In genomic region chr6:142335415-142335814, GRCh38 we compare ENCODE assay signal across 28 cellular contexts.
"Had no signal": no experiment of that assay in that cellular context is flagged by ENCODE, and none has a peak within 500 bp of the region (broad histone marks: within the 10 kb centered on the region; RNA-seq: fewer than 3 reads in every experiment).

No MANE protein-coding gene starts in this region.

- H3K4me1 Mint-ChIP-seq: naive B cell; natural killer cell; stimulated activated effector memory CD8-positive, alpha-beta T cell treated with anti-CD3 and anti-CD28 coated beads, Interleukin-12 subunit alpha, Interleukin-12 subunit beta, amount 100 ng/mL, for 72 hours had no signal

- H3K27ac Mint-ChIP-seq: mesothelial cell of epicardium; naive B cell; natural killer cell; nephron progenitor cell; neural progenitor cell; stimulated activated effector memory CD8-positive, alpha-beta T cell treated with anti-CD3 and anti-CD28 coated beads, Interleukin-12 subunit alpha, Interleukin-12 subunit beta, amount 100 ng/mL, for 72 hours; stimulated activated naive CD8-positive, alpha-beta T cell treated with anti-CD3 and anti-CD28 coated beads, Interleukin-15, Interleukin-2, amounts not matched to agents 100 ng/mL and 50 ng/mL, for 24 hours; type B pancreatic cell had no signal

- H3K36me3 Mint-ChIP-seq: mesothelial cell of epicardium; naive B cell; natural killer cell; neural progenitor cell; stimulated activated effector memory CD8-positive, alpha-beta T cell treated with anti-CD3 and anti-CD28 coated beads, Interleukin-12 subunit alpha, Interleukin-12 subunit beta, amount 100 ng/mL, for 72 hours; type B pancreatic cell had no signal

- H3K4me2 ChIP-seq: neural progenitor cell had no signal

- H3K27ac ChIP-seq: left lung, neural progenitor cell, neutrophil, parathyroid adenoma, right atrium auricular region, skin epidermis, spleen, suprapubic skin, thoracic aorta, tibial artery, vagina had no signal

- H3K4me3 Mint-ChIP-seq: mesothelial cell of epicardium; naive B cell; natural killer cell; nephron progenitor cell; neural progenitor cell; stimulated activated effector memory CD8-positive, alpha-beta T cell treated with anti-CD3 and anti-CD28 coated beads, Interleukin-12 subunit alpha, Interleukin-12 subunit beta, amount 100 ng/mL, for 72 hours; stimulated activated naive CD8-positive, alpha-beta T cell treated with anti-CD3 and anti-CD28 coated beads, Interleukin-15, Interleukin-2, amounts not matched to agents 100 ng/mL and 50 ng/mL, for 24 hours; type B pancreatic cell had no signal

- DNase-seq: hippocampal formation; kidney glomerular epithelial cell; left cardiac atrium; left lung; mesendoderm; naive B cell; natural killer cell; nephron progenitor cell; occipital lobe; spleen; stimulated activated CD4-positive, alpha-beta T cell treated with anti-CD3 and anti-CD28 coated beads, Interleukin-4, amount 100 ng/mL, for 24 hours; stimulated activated naive CD4-positive, alpha-beta T cell; tibial artery had no signal

- FAIRE-seq: keratinocyte had no signal

- ATAC-seq: left cardiac atrium; left lung; natural killer cell; sciatic nerve; stimulated activated effector memory CD8-positive, alpha-beta T cell treated with anti-CD3 and anti-CD28 coated beads, Interleukin-12 subunit alpha, Interleukin-12 subunit beta, amount 100 ng/mL, for 72 hours had no signal

- H3K9me3 Mint-ChIP-seq: mesothelial cell of epicardium; naive B cell; natural killer cell; nephron progenitor cell; neural progenitor cell; stimulated activated effector memory CD8-positive, alpha-beta T cell treated with anti-CD3 and anti-CD28 coated beads, Interleukin-12 subunit alpha, Interleukin-12 subunit beta, amount 100 ng/mL, for 72 hours; stimulated activated naive CD8-positive, alpha-beta T cell treated with anti-CD3 and anti-CD28 coated beads, Interleukin-15, Interleukin-2, amounts not matched to agents 100 ng/mL and 50 ng/mL, for 24 hours; type B pancreatic cell had no signal

- H3K4me1 ChIP-seq: left lung, neural progenitor cell, parathyroid adenoma, right atrium auricular region, spleen, suprapubic skin, tibial artery, vagina had no signal

- H3K4me3 ChIP-seq: left lung, lung, neural progenitor cell, right atrium auricular region, skin epidermis, spleen, suprapubic skin, thoracic aorta, tibial artery, vagina had no signal

- H3K9me3 ChIP-seq: left lung, neutrophil, right atrium auricular region, spleen, suprapubic skin, thoracic aorta, tibial artery, vagina had no signal

- H3K27me3 Mint-ChIP-seq: naive B cell; stimulated activated naive CD8-positive, alpha-beta T cell treated with anti-CD3 and anti-CD28 coated beads, Interleukin-15, Interleukin-2, amounts not matched to agents 100 ng/mL and 50 ng/mL, for 24 hours; type B pancreatic cell had no signal

- H3K27me3 ChIP-seq: left lung, neural progenitor cell, neutrophil, right atrium auricular region, spleen, suprapubic skin, tibial artery, vagina had no signal

- H3K36me3 ChIP-seq: left lung, neural progenitor cell, neutrophil, right atrium auricular region, spleen, suprapubic skin, thoracic aorta, tibial artery, vagina had no signal
